7 cellular contexts compared by ENCODE assay signal in the genomic region with DNA sequence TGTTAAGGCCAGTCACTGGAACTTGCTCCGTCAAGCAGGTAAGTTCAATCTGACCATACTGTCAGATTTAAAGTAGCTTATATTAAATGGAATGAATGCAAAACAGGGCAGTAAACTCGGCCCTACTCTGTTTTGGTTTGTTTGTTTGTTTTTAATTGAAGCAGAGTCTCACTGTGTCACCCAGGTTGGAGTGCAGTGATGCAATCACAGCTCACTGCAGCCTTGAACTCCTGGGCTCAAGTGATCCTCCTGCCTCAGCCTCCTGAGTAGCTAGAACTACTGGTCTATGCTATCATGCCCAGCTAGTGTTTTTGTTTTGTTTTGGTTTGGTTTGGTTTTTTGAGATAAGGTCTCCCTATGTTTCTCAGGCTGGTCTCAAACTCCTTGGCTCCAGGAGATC.
"Had no signal": no experiment of that assay in that cellular context is flagged by ENCODE, and none has a peak within 500 bp of the region (broad histone marks: within the 10 kb centered on the region; RNA-seq: fewer than 3 reads in every experiment).

No MANE protein-coding gene starts in this region.

- ATAC-seq: K562 had no signal

- H3K27ac ChIP-seq: HL-60, KMS-11 had no signal

- H3K4me3 ChIP-seq: K562 had no signal

- H3K4me2 ChIP-seq: KMS-11 had no signal

- H3K9ac ChIP-seq: KMS-11 had no signal

- FAIRE-seq: HTR-8/SVneo, K562 had no signal

- DNase-seq: IMR-90, KBM-7, KG1 had no signal
